Comparison of ENCODE assay signal across 15 cellular contexts in genomic region chr2:112767693-112768380, GRCh38. TPM values are rescaled to one million over a fixed set of nuclear protein-coding genes. Genes with fewer than 3 reads are reported as not detected.
DNase-seq lines count a peak whose midpoint lies in the region; ATAC-seq, FAIRE-seq and TF ChIP-seq lines count a peak whose summit lies in the region.
"Had no signal": no experiment of that assay in that cellular context is flagged by ENCODE, and none has a peak within 500 bp of the region (broad histone marks: within the 10 kb centered on the region; RNA-seq: fewer than 3 reads in every experiment).

No MANE protein-coding gene starts in this region.

- ATAC-seq in HepG2 (no peak), thoracic aorta (ENCODE audit: insufficient number of reproducible peaks, low FRiP score, low read depth) (no peak), GM19455 (IDR thresholded peaks at IDR 0.05; ENCODE audit: unreplicated experiment) (no peak)
- ATAC-seq: foreskin keratinocyte had no signal

- no peaks in the 10 kb centered on the region for H3K9me3 Mint-ChIP-seq in MCF 10A (ENCODE audit: unreplicated experiment)
- H3K9me3 Mint-ChIP-seq in activated CD4-positive, alpha-beta memory T cell treated with anti-CD3 and anti-CD28 coated beads for 36 hours: no peaks in the 10 kb centered on the region
- H3K9me3 Mint-ChIP-seq: brain had no signal

- no peaks in the 10 kb centered on the region for H3K9me3 ChIP-seq in breast epithelium
- H3K9me3 ChIP-seq in HepG2 (ENCODE audit: low read length): no peaks in the 10 kb centered on the region
- no peaks in the 10 kb centered on the region for H3K9me3 ChIP-seq in thoracic aorta

- TF ChIP-seq RAD21 in HepG2 (CRISPR knock-in tag; IDR thresholded peaks at IDR 0.05): no peak

- intact Hi-C loops in MCF 10A (cut with micrococcal nuclease): no loop called here
- intact Hi-C loops in breast epithelium (cut with DNase I; ENCODE audit: low total_unique reads): no loop called here
- intact Hi-C loops in activated CD4-positive, alpha-beta memory T cell treated with anti-CD3 and anti-CD28 coated beads for 36 hours (cut with micrococcal nuclease): no loop called here
- intact Hi-C loops in HepG2 (cut with micrococcal nuclease; ENCODE audit: unreplicated experiment): no loop called here

- TF ChIP-seq EP300 in HepG2 (IDR thresholded peaks at IDR 0.05; ENCODE audit: low read depth in 2 of 2, low read length in 2 of 2) (no peak), HepG2 (CRISPR knock-in tag; IDR thresholded peaks at IDR 0.05; ENCODE audit: borderline replicate concordance) (no peak)

- in situ Hi-C loops in HepG2 (cut with HindIII; ENCODE audit: extremely low pct_ligation_motif_present, low pct_unique_long_range_greater_than_20kb): no loop called here

- TF ChIP-seq POLR2A in breast epithelium (IDR thresholded peaks at IDR 0.05) (no peak), HepG2 (IDR thresholded peaks at IDR 0.05; ENCODE audit: insufficient read depth in 1 of 2, low read depth in 2 of 2, low read length in 2 of 2) (no peak)

- no peaks in the 10 kb centered on the region for H3K36me3 Mint-ChIP-seq in MCF 10A (ENCODE audit: insufficient read depth, unreplicated experiment)
- H3K36me3 Mint-ChIP-seq in activated CD4-positive, alpha-beta memory T cell treated with anti-CD3 and anti-CD28 coated beads for 36 hours: peaks cover 8% of the 10 kb centered on the region
- H3K36me3 Mint-ChIP-seq: brain had no signal

- H3K27me3 Mint-ChIP-seq in MCF 10A (ENCODE audit: insufficient read depth, unreplicated experiment): no peaks in the 10 kb centered on the region
- no peaks in the 10 kb centered on the region for H3K27me3 Mint-ChIP-seq in activated CD4-positive, alpha-beta memory T cell treated with anti-CD3 and anti-CD28 coated beads for 36 hours

- POLR2A ChIA-PET in MCF 10A (lab: Yijun Ruan, JAX): interaction anchor here (4.5 kb wide), 1 partner anchor 15 kb away, joined by 32 read pairs; the partner anchor contains the start of gene IL1A
- POLR2A ChIA-PET in activated CD4-positive, alpha-beta memory T cell treated with anti-CD3 and anti-CD28 coated beads for 36 hours (lab: Charles Lee): no interaction called here
- POLR2A ChIA-PET in HepG2 (lab: Yijun Ruan, JAX): interaction anchor here (1.3 kb wide), 1 partner anchor 50 kb away, joined by 4 read pairs; no protein-coding TSS in a partner anchor
- POLR2A ChIA-PET in GM10248 (lab: Yijun Ruan, JAX): no interaction called here

- H3K27me3 ChIP-seq in breast epithelium (no peaks in the 10 kb centered on the region), HepG2 (ENCODE audit: control insufficient read depth in 1 of 2, insufficient read depth in 2 of 2, low read length in 2 of 2) (no peaks in the 10 kb centered on the region; a peak in 1 of 5 replicates), thoracic aorta (replicated peaks; ENCODE audit: insufficient read depth) (no peaks in the 10 kb centered on the region)
- H3K27me3 ChIP-seq: foreskin keratinocyte had no signal

- H4K20me1 ChIP-seq in HepG2 (ENCODE audit: insufficient read depth, low read length): no peaks in the 10 kb centered on the region

- CTCF ChIA-PET in MCF 10A (lab: Yijun Ruan, JAX) (interaction anchor here (1.4 to 2.4 kb wide), 2 partner anchors 18 to 173 kb away, joined by 3 to 11 read pairs; no protein-coding TSS in a partner anchor), HepG2 (lab: Yijun Ruan, JAX; ENCODE audit: low intra/inter-chr PET ratio, low total read pairs) (no interaction called here), GM10248 (lab: Yijun Ruan, JAX) (interaction anchor here (1.3 to 3.6 kb wide), 4 partner anchors 19 to 174 kb away, joined by 3 to 15 read pairs (median 6); no protein-coding TSS in a partner anchor)
- CTCF ChIA-PET in activated CD4-positive, alpha-beta memory T cell treated with anti-CD3 and anti-CD28 coated beads for 36 hours (lab: Charles Lee): interaction anchor here (1.4 to 1.9 kb wide), 2 partner anchors 18 to 118 kb away, joined by 4 to 6 read pairs; no protein-coding TSS in a partner anchor

- H3K4me1 ChIP-seq in breast epithelium: no peaks in the 10 kb centered on the region
- H3K4me1 ChIP-seq in HepG2 (ENCODE audit: insufficient read depth, low read length): peaks cover 37% of the 10 kb centered on the region
- H3K4me1 ChIP-seq in thoracic aorta (ENCODE audit: control insufficient read depth in 1 of 2, low read depth in 2 of 2): peaks cover 4 to 5% of the 10 kb centered on the region in 2 donors

- H3K36me3 ChIP-seq in breast epithelium: no peaks in the 10 kb centered on the region
- no peaks in the 10 kb centered on the region for H3K36me3 ChIP-seq in HepG2 (replicated peaks in 1 of 2; ENCODE audit: control insufficient read depth in 1 of 2, insufficient read depth in 2 of 2, low read length in 2 of 2)
- no peaks in the 10 kb centered on the region for H3K36me3 ChIP-seq in thoracic aorta

- H3K27ac Mint-ChIP-seq in MCF 10A (ENCODE audit: low read depth, unreplicated experiment): no peak overlapping the region
- peak overlapping the region; percentile 72 for H3K27ac Mint-ChIP-seq in activated CD4-positive, alpha-beta memory T cell treated with anti-CD3 and anti-CD28 coated beads for 36 hours
- H3K27ac Mint-ChIP-seq: brain had no signal

- H3K27ac ChIP-seq in breast epithelium (no peak overlapping the region), HepG2 (ENCODE audit: extremely low read length, insufficient read depth, low read length) (no peak overlapping the region), thoracic aorta (no peak overlapping the region)
- H3K27ac ChIP-seq: foreskin keratinocyte had no signal

- H3K4me3 ChIP-seq in breast epithelium (no peak overlapping the region), HepG2 (replicated peaks in 1 of 3; ENCODE audit: insufficient read depth in 1 of 3, low read depth in 2 of 3, low read length in 3 of 3) (no peak overlapping the region; a peak in 1 of 6 replicates), thoracic aorta (peak overlapping the region; percentile 49)
- H3K4me3 ChIP-seq: lung had no signal

- peaks cover 13% of the 10 kb centered on the region for H3K79me2 ChIP-seq in HepG2 (ENCODE audit: insufficient read depth, low read length)

- FAIRE-seq in HepG2 (lab: Jason Lieb, UNC): no peak

- H3K4me3 Mint-ChIP-seq in MCF 10A (ENCODE audit: unreplicated experiment): peak overlapping the region; percentile 28
- peak overlapping the region; percentile 12 for H3K4me3 Mint-ChIP-seq in activated CD4-positive, alpha-beta memory T cell treated with anti-CD3 and anti-CD28 coated beads for 36 hours

- no peak for TF ChIP-seq CTCF in MCF 10A (IDR thresholded peaks at IDR 0.05; ENCODE audit: unreplicated experiment)
- TF ChIP-seq CTCF in breast epithelium (IDR thresholded peaks at IDR 0.05): no peak
- TF ChIP-seq CTCF in HepG2 (CRISPR knock-in tag; IDR thresholded peaks at IDR 0.05): no peak
- TF ChIP-seq CTCF in thoracic aorta (IDR thresholded peaks at IDR 0.05): no peak
- no peak for TF ChIP-seq CTCF in GM10248 (IDR thresholded peaks at IDR 0.05; ENCODE audit: control extremely low read depth, extremely low read depth, low read depth, missing control alignments)

- DNase-seq in MCF 10A (ENCODE audit: unreplicated experiment) (no peak), breast epithelium (ENCODE audit: low spot score in 2 of 2) (no peak), HepG2 (ENCODE audit: low spot score) (no peak), thoracic aorta (ENCODE audit: low spot score) (no peak), iPS-NIHi11 (ENCODE audit: low spot score) (no peak), GM10248 (ENCODE audit: extremely low spot score) (no peak)
- DNase-seq in activated CD4-positive, alpha-beta memory T cell treated with anti-CD3 and anti-CD28 coated beads for 36 hours: no peak
- DNase-seq: NCI-H2107; SHP77 treated with DMSO at 0.1 percent for 48 hours; stimulated activated CD4-positive, alpha-beta T cell treated with anti-CD3 and anti-CD28 coated beads, Interleukin-12 subunit alpha, Interleukin-12 subunit beta, amount 100 ng/mL, for 4 hours had no signal

- WGBS in HepG2 (ENCODE audit: low lambda C conversion rate): 63% methylated on average over 6 of the region's 6 CpGs

- H3K4me2 ChIP-seq in HepG2 (ENCODE audit: low read depth, low read length): peak overlapping the region; percentile 52

- peaks cover 17% of the 10 kb centered on the region for H3K4me1 Mint-ChIP-seq in MCF 10A (ENCODE audit: insufficient read depth, unreplicated experiment)
- H3K4me1 Mint-ChIP-seq in activated CD4-positive, alpha-beta memory T cell treated with anti-CD3 and anti-CD28 coated beads for 36 hours (ENCODE audit: low read depth): peaks cover 26% of the 10 kb centered on the region

- peak overlapping the region; percentile 74 for H2AFZ ChIP-seq in HepG2 (ENCODE audit: low read length)

- H3K9ac ChIP-seq in HepG2 (ENCODE audit: insufficient read depth, low read depth, low read length): no peak overlapping the region

- BruUV-seq in MCF 10A (replicated peaks; lab: Mats Ljungman, UMichigan) (no TSS peak), HepG2 (replicated peaks; lab: Mats Ljungman, UMichigan) (no TSS peak)

RNA-seq across cellular contexts. Expression of gene CKAP2L, which starts 3.4 kb away (rescaled TPM):
- 14.7 and 21.6 TPM in 2 replicates for total RNA-seq in MCF 10A (2022)
- under 1 TPM in 1 of 3 donors, not detected in 2; 0.96 TPM for total RNA-seq in breast epithelium
- total RNA-seq in activated CD4-positive, alpha-beta memory T cell treated with anti-CD3 and anti-CD28 coated beads for 36 hours: 10 to 100 TPM; 42.1 to 46.1 TPM
- 9.5 and 21.5 TPM in 2 replicates for total RNA-seq in HepG2 (2016; rRNA removed; fragmentation: Illumina TruSeq; extraction: Trizol)
- total RNA-seq in HepG2 (2016; cell fraction: cytosol; rRNA removed; fragmentation: Illumina TruSeq; extraction: Trizol; ENCODE audit: low read depth): 1.4 and 1.7 TPM in 2 replicates
- total RNA-seq in HepG2 (2016; cell fraction: insoluble cytoplasmic fraction; rRNA removed; fragmentation: Illumina TruSeq; extraction: Trizol): 10.3 and 20.5 TPM in 2 replicates
- 5.6 and 6.5 TPM in 2 replicates for total RNA-seq in HepG2 (2016; cell fraction: membrane; rRNA removed; fragmentation: Illumina TruSeq; extraction: Trizol)
- 13.3 and 18.2 TPM in 2 replicates for total RNA-seq in HepG2 (2016; cell fraction: nucleus; rRNA removed; fragmentation: Illumina TruSeq; extraction: Trizol)
- 3.9 and 7.1 TPM in 2 replicates for polyA plus RNA-seq in HepG2 (2011; rRNA removed)
- polyA plus RNA-seq in HepG2 (2011; cell fraction: cytosol; rRNA removed): 3.0 and 3.4 TPM in 2 replicates
- 2.3 and 2.6 TPM in 2 replicates for polyA plus RNA-seq in HepG2 (2011; cell fraction: nucleus; rRNA removed)
- 5.5 and 10.6 TPM in 2 replicates for polyA plus RNA-seq in HepG2 (2012)
- 0.46 and 0.79 TPM in 2 replicates for polyA plus RNA-seq in HepG2 (2016; cell fraction: cytosol; fragmentation: Illumina TruSeq; extraction: Trizol; ENCODE audit: low read depth)
- polyA plus RNA-seq in HepG2 (2016; cell fraction: insoluble cytoplasmic fraction; fragmentation: Illumina TruSeq; extraction: Trizol; ENCODE audit: low read depth): 15.6 and 16.8 TPM in 2 replicates
- polyA plus RNA-seq in HepG2 (2016; cell fraction: membrane; fragmentation: Illumina TruSeq; extraction: Trizol; ENCODE audit: low read depth): 2.4 and 2.7 TPM in 2 replicates
- 10.7 and 13.0 TPM in 2 replicates for polyA plus RNA-seq in HepG2 (2016; cell fraction: nucleus; fragmentation: Illumina TruSeq; extraction: Trizol; ENCODE audit: insufficient read depth, low read depth)
- 6.2 and 8.6 TPM in 2 replicates for polyA minus RNA-seq in HepG2 (2011; rRNA and poly(A)+ RNA removed; ENCODE audit: low replicate concordance)
- 5.6 and 8.0 TPM in 2 replicates for polyA minus RNA-seq in HepG2 (2011; cell fraction: cytosol; rRNA and poly(A)+ RNA removed)
- polyA minus RNA-seq in HepG2 (2011; cell fraction: nucleus; rRNA and poly(A)+ RNA removed): 13.3 and 20.0 TPM in 2 replicates
- total RNA-seq in thoracic aorta: 1 to 10 TPM in 1 of 2 donors, not detected in 1; 1.3 TPM

RNA-seq across cellular contexts. Expression of gene IL1A, which starts 16.5 kb away (rescaled TPM):
- total RNA-seq in MCF 10A (2022): 99.1 and 170 TPM in 2 replicates
- total RNA-seq in breast epithelium: under 1 TPM in 1 of 3 donors, not detected in 2; 0.44 TPM
- 10 to 100 TPM; 15.7 to 16.4 TPM for total RNA-seq in activated CD4-positive, alpha-beta memory T cell treated with anti-CD3 and anti-CD28 coated beads for 36 hours
- not detected in 2 replicates for total RNA-seq in HepG2 (2016; rRNA removed; fragmentation: Illumina TruSeq; extraction: Trizol)
- not detected in 2 replicates for total RNA-seq in HepG2 (2016; cell fraction: cytosol; rRNA removed; fragmentation: Illumina TruSeq; extraction: Trizol; ENCODE audit: low read depth)
- not detected in 2 replicates for total RNA-seq in HepG2 (2016; cell fraction: insoluble cytoplasmic fraction; rRNA removed; fragmentation: Illumina TruSeq; extraction: Trizol)
- not detected in 2 replicates for total RNA-seq in HepG2 (2016; cell fraction: membrane; rRNA removed; fragmentation: Illumina TruSeq; extraction: Trizol)
- total RNA-seq in HepG2 (2016; cell fraction: nucleus; rRNA removed; fragmentation: Illumina TruSeq; extraction: Trizol): not detected in 2 replicates
- not detected in 2 replicates for polyA plus RNA-seq in HepG2 (2011; rRNA removed)
- polyA plus RNA-seq in HepG2 (2011; cell fraction: cytosol; rRNA removed): not detected in 2 replicates
- polyA plus RNA-seq in HepG2 (2011; cell fraction: nucleus; rRNA removed): not detected in 2 replicates
- 0.05 and 0.07 TPM in 2 replicates for polyA plus RNA-seq in HepG2 (2012)
- polyA plus RNA-seq in HepG2 (2016; cell fraction: cytosol; fragmentation: Illumina TruSeq; extraction: Trizol; ENCODE audit: low read depth): not detected in 2 replicates
- not detected in 2 replicates for polyA plus RNA-seq in HepG2 (2016; cell fraction: insoluble cytoplasmic fraction; fragmentation: Illumina TruSeq; extraction: Trizol; ENCODE audit: low read depth)
- not detected in 2 replicates for polyA plus RNA-seq in HepG2 (2016; cell fraction: membrane; fragmentation: Illumina TruSeq; extraction: Trizol; ENCODE audit: low read depth)
- polyA plus RNA-seq in HepG2 (2016; cell fraction: nucleus; fragmentation: Illumina TruSeq; extraction: Trizol; ENCODE audit: insufficient read depth, low read depth): not detected in 2 replicates
- polyA minus RNA-seq in HepG2 (2011; rRNA and poly(A)+ RNA removed; ENCODE audit: low replicate concordance): 0.33 TPM in 1 of 2 replicates, not detected in the other
- not detected in 2 replicates for polyA minus RNA-seq in HepG2 (2011; cell fraction: cytosol; rRNA and poly(A)+ RNA removed)
- not detected in 2 replicates for polyA minus RNA-seq in HepG2 (2011; cell fraction: nucleus; rRNA and poly(A)+ RNA removed)
- total RNA-seq in thoracic aorta: under 1 TPM in 1 of 2 donors, not detected in 1; 0.56 TPM

RNA-seq across cellular contexts. Expression of gene NT5DC4, which starts 47.0 kb away (rescaled TPM):
- total RNA-seq in MCF 10A (2022) (not detected in 2 replicates), breast epithelium (not detected), HepG2 (2016; rRNA removed; fragmentation: Illumina TruSeq; extraction: Trizol) (2.4 and 4.2 TPM in 2 replicates), thoracic aorta (not detected)
- total RNA-seq in activated CD4-positive, alpha-beta memory T cell treated with anti-CD3 and anti-CD28 coated beads for 36 hours: not detected
- 0.30 and 0.35 TPM in 2 replicates for total RNA-seq in HepG2 (2016; cell fraction: cytosol; rRNA removed; fragmentation: Illumina TruSeq; extraction: Trizol; ENCODE audit: low read depth)
- 0.24 and 3.4 TPM in 2 replicates for total RNA-seq in HepG2 (2016; cell fraction: insoluble cytoplasmic fraction; rRNA removed; fragmentation: Illumina TruSeq; extraction: Trizol)
- 2.8 and 6.4 TPM in 2 replicates for total RNA-seq in HepG2 (2016; cell fraction: membrane; rRNA removed; fragmentation: Illumina TruSeq; extraction: Trizol)
- 2.9 and 7.5 TPM in 2 replicates for total RNA-seq in HepG2 (2016; cell fraction: nucleus; rRNA removed; fragmentation: Illumina TruSeq; extraction: Trizol)
- 0.04 and 0.07 TPM in 2 replicates for polyA plus RNA-seq in HepG2 (2011; rRNA removed)
- polyA plus RNA-seq in HepG2 (2011; cell fraction: cytosol; rRNA removed): not detected in 2 replicates
- polyA plus RNA-seq in HepG2 (2011; cell fraction: nucleus; rRNA removed): 0.14 TPM in 2 replicates
- 0.30 TPM in 1 of 2 replicates, not detected in the other for polyA plus RNA-seq in HepG2 (2012)
- 0.94 and 5.4 TPM in 2 replicates for polyA plus RNA-seq in HepG2 (2016; cell fraction: cytosol; fragmentation: Illumina TruSeq; extraction: Trizol; ENCODE audit: low read depth)
- polyA plus RNA-seq in HepG2 (2016; cell fraction: insoluble cytoplasmic fraction; fragmentation: Illumina TruSeq; extraction: Trizol; ENCODE audit: low read depth): 0.35 and 2.3 TPM in 2 replicates
- polyA plus RNA-seq in HepG2 (2016; cell fraction: membrane; fragmentation: Illumina TruSeq; extraction: Trizol; ENCODE audit: low read depth): 0.14 and 0.24 TPM in 2 replicates
- polyA plus RNA-seq in HepG2 (2016; cell fraction: nucleus; fragmentation: Illumina TruSeq; extraction: Trizol; ENCODE audit: insufficient read depth, low read depth): 0.69 and 1.0 TPM in 2 replicates
- polyA minus RNA-seq in HepG2 (2011; rRNA and poly(A)+ RNA removed; ENCODE audit: low replicate concordance): not detected in 2 replicates
- polyA minus RNA-seq in HepG2 (2011; cell fraction: cytosol; rRNA and poly(A)+ RNA removed): not detected in 2 replicates
- polyA minus RNA-seq in HepG2 (2011; cell fraction: nucleus; rRNA and poly(A)+ RNA removed): 1.7 TPM in 1 of 2 replicates, not detected in the other
- polyA plus RNA-seq: BJ had no signal

Comparison
In these comparisons a context has a peak if more than half of its experiments do, and no peak if none do; other contexts are left out.
1. RNA of gene IL1A, which starts 16.5 kb away (total RNA-seq): 99.1 to 170 TPM in MCF 10A and 15.7 to 16.4 TPM in activated CD4-positive, alpha-beta memory T cell treated with anti-CD3 and anti-CD28 coated beads for 36 hours; 0.56 TPM in thoracic aorta, 0.44 TPM in breast epithelium and not detected in HepG2; every median in the first group is over 10 times any median in the second.
2. POLR2A ChIA-PET loops: an anchor here in MCF 10A (4.5 kb wide) and HepG2 (1.3 kb wide); none called in activated CD4-positive, alpha-beta memory T cell treated with anti-CD3 and anti-CD28 coated beads for 36 hours and GM10248.